Comparison of ENCODE assay signal across 21 cellular contexts in the genomic region with DNA sequence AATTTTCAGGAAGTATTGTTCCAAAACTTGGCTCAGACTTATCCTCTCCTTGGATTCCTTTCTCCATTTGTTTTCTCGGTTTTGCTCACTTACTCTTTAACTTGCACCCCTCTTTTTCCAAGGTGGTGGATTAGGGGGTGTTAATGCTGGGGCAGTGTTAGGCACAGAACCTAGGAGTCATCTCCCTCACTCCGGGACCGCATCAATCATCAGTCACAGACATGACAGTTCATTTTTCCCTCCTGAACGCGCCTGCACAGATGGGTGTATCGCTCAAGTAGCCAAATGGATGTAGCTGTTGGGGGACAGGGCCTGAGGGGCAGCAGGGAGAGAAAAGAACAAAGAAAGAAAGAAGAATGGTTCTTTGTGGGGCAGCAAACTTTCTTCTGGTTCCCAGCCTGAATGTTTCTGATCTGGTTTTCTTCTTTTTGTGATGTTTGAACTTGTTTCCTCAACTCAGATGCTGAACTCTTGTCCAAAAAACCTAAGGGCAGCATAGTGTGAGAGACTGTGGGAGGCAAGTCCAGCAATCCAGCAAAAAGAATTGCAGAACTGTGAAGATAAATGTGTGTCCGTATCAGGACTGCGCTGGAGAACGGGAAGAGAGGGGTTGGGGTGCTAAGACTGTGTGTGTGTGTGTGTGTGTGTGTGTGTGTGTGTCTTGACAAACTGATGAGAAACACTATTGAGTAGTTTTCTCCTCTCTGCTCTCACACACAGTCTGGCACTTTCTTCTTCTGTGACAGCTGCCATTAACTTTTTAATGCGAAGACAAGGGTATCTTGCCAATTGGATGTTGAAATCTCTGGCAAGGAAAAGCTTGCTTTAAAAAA.
DNase-seq lines count a peak whose midpoint lies in the region; ATAC-seq and TF ChIP-seq lines count a peak whose summit lies in the region.
"Had no signal": no experiment of that assay in that cellular context is flagged by ENCODE, and none has a peak within 500 bp of the region (broad histone marks: within the 10 kb centered on the region; RNA-seq: fewer than 3 reads in every experiment).

No MANE protein-coding gene starts in this region.

- H3K4me1 Mint-ChIP-seq in neural progenitor cell, result peaks cover 18% of the 10 kb centered on the region
- no peaks in the 10 kb centered on the region for H3K4me1 Mint-ChIP-seq in activated CD4-positive, alpha-beta T cell treated with anti-CD3 and anti-CD28 coated beads, Interleukin-2, amount 10 ng/mL, durations not matched to agents 24 days and 14 days
- H3K4me1 Mint-ChIP-seq: activated naive CD8-positive, alpha-beta T cell treated with anti-CD3 and anti-CD28 coated beads, Interleukin-2, amount 10 ng/mL, durations not matched to agents 7 days and 5 days; T-helper 17 cell had no signal

- H4K20me1 ChIP-seq in BLaER1 (no peaks in the 10 kb centered on the region), neural progenitor cell (ENCODE audit: low read depth) (no peaks in the 10 kb centered on the region)

- no peak for TF ChIP-seq CTCF in ascending aorta (IDR thresholded peaks at IDR 0.05)
- TF ChIP-seq CTCF in neural progenitor cell (IDR thresholded peaks at IDR 0.05), result no peak

- H3K9ac ChIP-seq in BLaER1 (no peak overlapping the region), neural progenitor cell (no peak overlapping the region)

- peaks cover 19% of the 10 kb centered on the region for H3K36me3 Mint-ChIP-seq in neural progenitor cell
- H3K36me3 Mint-ChIP-seq in activated CD4-positive, alpha-beta T cell treated with anti-CD3 and anti-CD28 coated beads, Interleukin-2, amount 10 ng/mL, durations not matched to agents 24 days and 14 days (ENCODE audit: low read depth), result no peaks in the 10 kb centered on the region

- no peak overlapping the region for H3K27ac Mint-ChIP-seq in neural progenitor cell
- H3K27ac Mint-ChIP-seq in activated CD4-positive, alpha-beta T cell treated with anti-CD3 and anti-CD28 coated beads, Interleukin-2, amount 10 ng/mL, durations not matched to agents 24 days and 14 days, result no peak overlapping the region
- H3K27ac Mint-ChIP-seq: activated naive CD8-positive, alpha-beta T cell treated with anti-CD3 and anti-CD28 coated beads, Interleukin-2, amount 10 ng/mL, durations not matched to agents 7 days and 5 days had no signal

- DNase-seq in ascending aorta (ENCODE audit: low spot score in 2 of 2) (no peak), fibroblast of peridontal ligament (ENCODE audit: extremely low read depth) (peak; percentile 26), neural progenitor cell (ENCODE audit: low spot score) (no peak), NCI-H1694 (lab: John Stamatoyannopoulos, UW) (no peak)
- DNase-seq in activated CD4-positive, alpha-beta T cell treated with anti-CD3 and anti-CD28 coated beads, Interleukin-2, amount 10 ng/mL, durations not matched to agents 24 days and 14 days, result no peak
- DNase-seq: activated CD8-positive, alpha-beta memory T cell treated with anti-CD3 and anti-CD28 coated beads, Interleukin-2, amount 50 U/mL, for 48 hours; activated naive CD8-positive, alpha-beta T cell treated with anti-CD3 and anti-CD28 coated beads, Interleukin-2, amount 10 ng/mL, durations not matched to agents 7 days and 5 days; left colon; NCI-H1930; NCI-H2227 treated with DMSO at 0.1 percent for 48 hours; stimulated activated CD4-positive, alpha-beta T cell treated with anti-CD3 and anti-CD28 coated beads, Interleukin-12 subunit alpha, Interleukin-12 subunit beta, amount 100 ng/mL, for 4 hours; stomach; T-helper 17 cell; upper lobe of left lung; WERI-Rb-1 had no signal

- intact Hi-C loops in ascending aorta (cut with DNase I), result no loop called here
- intact Hi-C loops in activated CD4-positive, alpha-beta T cell treated with anti-CD3 and anti-CD28 coated beads, Interleukin-2, amount 10 ng/mL, durations not matched to agents 24 days and 14 days (cut with micrococcal nuclease), result no loop called here

- H2AFZ ChIP-seq in neural progenitor cell (replicated peaks), result no peak overlapping the region

- H3K4me1 ChIP-seq in BLaER1 (peaks cover 26% of the 10 kb centered on the region), ascending aorta (peaks cover 0 to 19% of the 10 kb centered on the region in 2 donors), neural progenitor cell (peaks cover 8% of the 10 kb centered on the region)
- H3K4me1 ChIP-seq: A549, stomach had no signal

- H3K9me3 ChIP-seq in BLaER1, result peaks cover 4% of the 10 kb centered on the region; the same call in 1 of the 2 replicates
- no peaks in the 10 kb centered on the region for H3K9me3 ChIP-seq in ascending aorta
- peaks cover 8% of the 10 kb centered on the region for H3K9me3 ChIP-seq in neural progenitor cell (ENCODE audit: low read depth)
- H3K9me3 ChIP-seq: SJSA1, stomach, upper lobe of left lung had no signal

- no peaks in the 10 kb centered on the region for H3F3A ChIP-seq in neural progenitor cell (ENCODE audit: low read depth)

- no peak for ATAC-seq in GM19467 (IDR thresholded peaks at IDR 0.05; ENCODE audit: unreplicated experiment)
- ATAC-seq in HG03342 (IDR thresholded peaks at IDR 0.05; ENCODE audit: unreplicated experiment), result no peak
- ATAC-seq: A549, left colon, T-helper 17 cell had no signal

- H3K79me2 ChIP-seq in neural progenitor cell (ENCODE audit: low read depth), result no peaks in the 10 kb centered on the region

- peaks cover 7% of the 10 kb centered on the region for H3K27me3 Mint-ChIP-seq in neural progenitor cell (ENCODE audit: insufficient read depth, low read depth)
- H3K27me3 Mint-ChIP-seq in activated CD4-positive, alpha-beta T cell treated with anti-CD3 and anti-CD28 coated beads, Interleukin-2, amount 10 ng/mL, durations not matched to agents 24 days and 14 days, result no peaks in the 10 kb centered on the region
- H3K27me3 Mint-ChIP-seq: T-helper 17 cell had no signal

- peak overlapping the region; percentile 55; the same call in 1 of the 2 replicates for H3K4me2 ChIP-seq in BLaER1
- peak overlapping the region; percentile 12 for H3K4me2 ChIP-seq in neural progenitor cell
- H3K4me2 ChIP-seq: A549 had no signal

- no peak overlapping the region for H3K4me3 Mint-ChIP-seq in neural progenitor cell
- H3K4me3 Mint-ChIP-seq in activated CD4-positive, alpha-beta T cell treated with anti-CD3 and anti-CD28 coated beads, Interleukin-2, amount 10 ng/mL, durations not matched to agents 24 days and 14 days, result no peak overlapping the region
- H3K4me3 Mint-ChIP-seq: activated naive CD8-positive, alpha-beta T cell treated with anti-CD3 and anti-CD28 coated beads, Interleukin-2, amount 10 ng/mL, durations not matched to agents 7 days and 5 days; T-helper 17 cell had no signal

- no peak overlapping the region for H3K27ac ChIP-seq in BLaER1
- peak overlapping the region; percentile 74 to 80 for H3K27ac ChIP-seq in ascending aorta
- H3K27ac ChIP-seq in neural progenitor cell, result no peak overlapping the region
- H3K27ac ChIP-seq: A549, epithelial cell of prostate, SJSA1, stomach, upper lobe of left lung, WERI-Rb-1 had no signal

- peaks cover 28% of the 10 kb centered on the region for H3K9me3 Mint-ChIP-seq in neural progenitor cell
- peaks cover 4% of the 10 kb centered on the region for H3K9me3 Mint-ChIP-seq in activated CD4-positive, alpha-beta T cell treated with anti-CD3 and anti-CD28 coated beads, Interleukin-2, amount 10 ng/mL, durations not matched to agents 24 days and 14 days

- no peak overlapping the region for H3K4me3 ChIP-seq in BLaER1
- peak overlapping the region in 1 of 2 donors; percentile 40 for H3K4me3 ChIP-seq in ascending aorta
- H3K4me3 ChIP-seq in neural progenitor cell, result no peak overlapping the region
- H3K4me3 ChIP-seq: A549, SJSA1, stomach, upper lobe of left lung had no signal

- 0 out of 2 replicates have a peak, but pooled peaks cover 10% of the 10 kb centered on the region for H3K36me3 ChIP-seq in BLaER1
- H3K36me3 ChIP-seq in ascending aorta, result no peaks in the 10 kb centered on the region
- no peaks in the 10 kb centered on the region for H3K36me3 ChIP-seq in neural progenitor cell
- H3K36me3 ChIP-seq: SJSA1, upper lobe of left lung, WERI-Rb-1 had no signal

- H3K27me3 ChIP-seq in BLaER1 (no peaks in the 10 kb centered on the region), ascending aorta (no peaks in the 10 kb centered on the region), neural progenitor cell (no peaks in the 10 kb centered on the region)
- H3K27me3 ChIP-seq: SJSA1, stomach, upper lobe of left lung had no signal

Comparison
In these comparisons a context has a peak if more than half of its experiments do, and no peak if none do; other contexts are left out.
1. H3K27ac ChIP-seq: peak in ascending aorta (2 of 2); none in BLaER1 (single experiment) and neural progenitor cell (single experiment).